Comparison of ENCODE assay signal across 26 cellular contexts in the genomic region with DNA sequence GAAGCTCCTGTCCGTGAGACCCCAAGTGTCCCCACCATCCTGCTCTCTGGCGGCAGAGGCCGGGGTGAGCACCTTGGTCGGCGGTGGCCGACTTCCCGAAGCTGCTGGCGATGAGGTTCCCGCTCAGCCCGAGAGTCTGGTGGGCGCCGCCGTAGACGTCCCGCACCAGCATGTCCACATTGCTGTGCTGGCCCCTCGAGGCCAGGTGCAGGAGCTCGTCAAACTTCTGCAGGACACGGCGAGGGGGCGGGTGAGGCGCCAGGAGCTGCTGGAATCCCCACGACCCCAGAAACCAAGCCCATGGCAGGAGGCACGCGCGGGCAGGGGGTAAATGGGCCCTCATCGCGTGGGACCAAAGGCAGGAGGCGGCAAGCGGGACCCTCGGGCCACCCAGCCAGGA. TPM values are rescaled to one million over a fixed set of nuclear protein-coding genes. Genes with fewer than 3 reads are reported as not detected.
"Had no signal": no experiment of that assay in that cellular context is flagged by ENCODE, and none has a peak within 500 bp of the region (broad histone marks: within the 10 kb centered on the region; RNA-seq: fewer than 3 reads in every experiment).

No MANE protein-coding gene starts in this region.

- ATAC-seq: Panc1, SK-N-SH treated with all-trans-retinoic acid at 6 μM for 48 hours had no signal

- DNase-seq: KBM-7, MV-4-11, NCI-H1048, NCI-H1105, NCI-H1417, NCI-H1436 treated with DMSO at 0.1 percent for 48 hours, NCI-H1694 treated with DMSO at 0.1 percent for 48 hours, NCI-H1930, NCI-H2081, NCI-H2171, NCI-H226, NCI-H446, NCI-H510A, NCI-H524 treated with DMSO at 0.1 percent for 48 hours, NCI-H69, NCI-H774, SHP77 had no signal

- H3K27ac ChIP-seq: HL-60, RWPE1 had no signal

- FAIRE-seq: HTR-8/SVneo had no signal

RNA-seq across cellular contexts. Expression of gene HES5, which starts 10.3 kb away (rescaled TPM):
- total RNA-seq: LHCN-M2, MCF 10A, SK-MEL-5 had no signal
- polyA plus RNA-seq: IgD-negative memory B cell had no signal

RNA-seq across cellular contexts. Expression of gene PLCH2, which starts 43.6 kb away (rescaled TPM):
- total RNA-seq: LHCN-M2, SK-MEL-5 had no signal
